Comparison of ENCODE assay signal across 16 cellular contexts in genomic region chr4:183035726-183036415, GRCh38.
"Had no signal": no experiment of that assay in that cellular context is flagged by ENCODE, and none has a peak within 500 bp of the region (broad histone marks: within the 10 kb centered on the region; RNA-seq: fewer than 3 reads in every experiment).

No MANE protein-coding gene starts in this region.

- H3K27ac ChIP-seq: body of pancreas, coronary artery, esophagus squamous epithelium, left ventricle myocardium inferior, skin epidermis, upper lobe of left lung had no signal

- H3K4me1 ChIP-seq: esophagus squamous epithelium, left ventricle myocardium inferior had no signal

- H3K9me3 Mint-ChIP-seq: activated naive CD8-positive, alpha-beta T cell treated with anti-CD3 and anti-CD28 coated beads for 36 hours; activated T-helper 1 cell treated with anti-CD3 and anti-CD28 coated beads, Interleukin-12 subunit alpha, Interleukin-12 subunit beta, Interleukin-2, Interleukin-4 antibody, amounts not matched to agents 30 ng/mL and 10 ng/mL and 1 ng/mL, durations not matched to agents 14 hours and 24 hours and 36 hours; central memory CD8-positive, alpha-beta T cell had no signal

- H3K36me3 ChIP-seq: esophagus squamous epithelium, left ventricle myocardium inferior, upper lobe of left lung had no signal

- H3K4me3 ChIP-seq: body of pancreas, coronary artery, esophagus squamous epithelium, left ventricle myocardium inferior, mucosa of descending colon, skin epidermis, upper lobe of left lung had no signal

- H3K27me3 ChIP-seq: body of pancreas, esophagus squamous epithelium, upper lobe of left lung had no signal

- H3K9me3 ChIP-seq: body of pancreas, esophagus squamous epithelium, left ventricle myocardium inferior, mucosa of descending colon, upper lobe of left lung had no signal

- DNase-seq: activated CD4-positive, CD25-positive, alpha-beta regulatory T cell treated with anti-CD3 and anti-CD28 coated beads, Interleukin-2, amount 50 U/mL, for 72 hours; activated naive CD8-positive, alpha-beta T cell treated with anti-CD3 and anti-CD28 coated beads for 36 hours; amygdala; body of pancreas; esophagus squamous epithelium; kidney; left ventricle myocardium inferior; mucosa of descending colon; naive thymus-derived CD4-positive, alpha-beta T cell; stimulated activated naive CD8-positive, alpha-beta T cell treated with anti-CD3 and anti-CD28 coated beads, Interleukin-15, Interleukin-2, amounts not matched to agents 100 U/mL and 50 U/mL, for 24 hours; T-helper 9 cell; upper lobe of left lung had no signal

- H3K27ac Mint-ChIP-seq: activated naive CD8-positive, alpha-beta T cell treated with anti-CD3 and anti-CD28 coated beads for 36 hours; activated T-helper 1 cell treated with anti-CD3 and anti-CD28 coated beads, Interleukin-12 subunit alpha, Interleukin-12 subunit beta, Interleukin-2, Interleukin-4 antibody, amounts not matched to agents 30 ng/mL and 10 ng/mL and 1 ng/mL, durations not matched to agents 14 hours and 24 hours and 36 hours; naive thymus-derived CD4-positive, alpha-beta T cell had no signal

- H3K4me3 Mint-ChIP-seq: activated naive CD8-positive, alpha-beta T cell treated with anti-CD3 and anti-CD28 coated beads for 36 hours; activated T-helper 1 cell treated with anti-CD3 and anti-CD28 coated beads, Interleukin-12 subunit alpha, Interleukin-12 subunit beta, Interleukin-2, Interleukin-4 antibody, amounts not matched to agents 30 ng/mL and 10 ng/mL and 1 ng/mL, durations not matched to agents 14 hours and 24 hours and 36 hours; central memory CD8-positive, alpha-beta T cell; naive thymus-derived CD4-positive, alpha-beta T cell had no signal

- ATAC-seq: body of pancreas; mucosa of descending colon; naive thymus-derived CD4-positive, alpha-beta T cell; stimulated activated naive CD8-positive, alpha-beta T cell treated with anti-CD3 and anti-CD28 coated beads, Interleukin-15, Interleukin-2, amounts not matched to agents 100 U/mL and 50 U/mL, for 24 hours had no signal

- H3K36me3 Mint-ChIP-seq: activated naive CD8-positive, alpha-beta T cell treated with anti-CD3 and anti-CD28 coated beads for 36 hours; naive thymus-derived CD4-positive, alpha-beta T cell had no signal

- H3K4me1 Mint-ChIP-seq: activated naive CD8-positive, alpha-beta T cell treated with anti-CD3 and anti-CD28 coated beads for 36 hours; central memory CD8-positive, alpha-beta T cell; naive thymus-derived CD4-positive, alpha-beta T cell had no signal
